In the genomic region with DNA sequence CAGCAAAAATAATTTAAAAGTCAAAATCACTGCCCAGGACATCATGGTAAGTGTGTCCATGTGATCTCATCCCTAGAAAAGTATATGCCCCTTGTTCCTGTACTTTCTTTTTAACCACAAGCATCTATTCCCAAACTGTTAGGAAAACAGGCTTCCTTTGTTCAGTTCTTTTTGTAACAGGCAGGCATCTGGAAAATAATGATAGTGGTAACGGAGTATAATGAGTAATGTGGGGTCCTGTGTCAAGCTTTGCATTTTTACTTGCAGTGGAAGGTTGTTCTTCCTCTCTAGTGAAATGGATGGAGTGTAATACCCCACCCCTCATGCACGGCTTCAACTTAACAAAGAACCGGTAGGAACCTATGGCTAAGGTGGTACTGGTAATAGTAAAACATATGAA, we compare ENCODE assay signal across 26 cellular contexts.
"Had no signal": no experiment of that assay in that cellular context is flagged by ENCODE, and none has a peak within 500 bp of the region (broad histone marks: within the 10 kb centered on the region; RNA-seq: fewer than 3 reads in every experiment).

No MANE protein-coding gene starts in this region.

- H3K4me3 ChIP-seq: body of pancreas, colonic mucosa, heart left ventricle had no signal

- DNase-seq: activated CD4-positive, alpha-beta memory T cell treated with anti-CD3 and anti-CD28 coated beads for 36 hours; activated CD4-positive, alpha-beta T cell treated with anti-CD3 and anti-CD28 coated beads for 36 hours; activated CD4-positive, alpha-beta T cell treated with anti-CD3 and anti-CD28 coated beads, Interleukin-2, amount 10 ng/mL, durations not matched to agents 24 days and 14 days; activated CD4-positive, CD25-positive, alpha-beta regulatory T cell; activated CD4-positive, CD25-positive, alpha-beta regulatory T cell treated with anti-CD3 and anti-CD28 coated beads, Interleukin-2, amount 50 U/mL, for 72 hours; activated CD8-positive, alpha-beta memory T cell treated with anti-CD3 and anti-CD28 coated beads, Interleukin-2, amount 10 ng/mL, durations not matched to agents 7 days and 5 days; activated CD8-positive, alpha-beta memory T cell treated with anti-CD3 and anti-CD28 coated beads, Interleukin-2, amount 50 U/mL, for 4 hours; activated CD8-positive, alpha-beta T cell treated with anti-CD3 and anti-CD28 coated beads, Interleukin-2, amount 10 ng/mL, durations not matched to agents 7 days and 5 days; activated gamma-delta T cell; activated naive CD4-positive, alpha-beta T cell treated with anti-CD3 and anti-CD28 coated beads, Interleukin-2, amount 50 U/mL, for 16 hours; activated naive CD4-positive, alpha-beta T cell treated with Interleukin-2 at 50 U/mL for 16 hours; activated T-cell treated with anti-CD3 and anti-CD28 coated beads for 4 hours; activated T-cell treated with anti-CD3 and anti-CD28 coated beads, Interleukin-2, amount 50 U/mL, for 24 hours; activated T-cell treated with anti-CD3 and anti-CD28 coated beads, Interleukin-2, amount 50 U/mL, for 72 hours; amniotic stem cell; anterior cingulate cortex; body of pancreas; central memory CD4-positive, alpha-beta T cell; cerebellar nuclear complex; colonic mucosa; effector memory CD4-positive, alpha-beta T cell; endodermal cell; foreskin fibroblast; heart left ventricle; T-helper 2 cell had no signal

- H3K27ac ChIP-seq: body of pancreas, colonic mucosa, heart left ventricle had no signal

- ATAC-seq: activated CD4-positive, alpha-beta T cell treated with anti-CD3 and anti-CD28 coated beads for 36 hours; activated CD8-positive, alpha-beta memory T cell treated with anti-CD3 and anti-CD28 coated beads, Interleukin-2, amount 10 ng/mL, durations not matched to agents 7 days and 5 days; activated CD8-positive, alpha-beta T cell treated with anti-CD3 and anti-CD28 coated beads, Interleukin-2, amount 10 ng/mL, durations not matched to agents 7 days and 5 days; activated T-cell treated with anti-CD3 and anti-CD28 coated beads, Interleukin-2, amount 50 U/mL, for 72 hours; body of pancreas; esophagus mucosa; heart left ventricle had no signal

- H3K4me1 ChIP-seq: colonic mucosa, heart left ventricle had no signal

- H3K9me3 ChIP-seq: body of pancreas, colonic mucosa, heart left ventricle had no signal

- H3K36me3 ChIP-seq: colonic mucosa, heart left ventricle had no signal
